In the genomic region with DNA sequence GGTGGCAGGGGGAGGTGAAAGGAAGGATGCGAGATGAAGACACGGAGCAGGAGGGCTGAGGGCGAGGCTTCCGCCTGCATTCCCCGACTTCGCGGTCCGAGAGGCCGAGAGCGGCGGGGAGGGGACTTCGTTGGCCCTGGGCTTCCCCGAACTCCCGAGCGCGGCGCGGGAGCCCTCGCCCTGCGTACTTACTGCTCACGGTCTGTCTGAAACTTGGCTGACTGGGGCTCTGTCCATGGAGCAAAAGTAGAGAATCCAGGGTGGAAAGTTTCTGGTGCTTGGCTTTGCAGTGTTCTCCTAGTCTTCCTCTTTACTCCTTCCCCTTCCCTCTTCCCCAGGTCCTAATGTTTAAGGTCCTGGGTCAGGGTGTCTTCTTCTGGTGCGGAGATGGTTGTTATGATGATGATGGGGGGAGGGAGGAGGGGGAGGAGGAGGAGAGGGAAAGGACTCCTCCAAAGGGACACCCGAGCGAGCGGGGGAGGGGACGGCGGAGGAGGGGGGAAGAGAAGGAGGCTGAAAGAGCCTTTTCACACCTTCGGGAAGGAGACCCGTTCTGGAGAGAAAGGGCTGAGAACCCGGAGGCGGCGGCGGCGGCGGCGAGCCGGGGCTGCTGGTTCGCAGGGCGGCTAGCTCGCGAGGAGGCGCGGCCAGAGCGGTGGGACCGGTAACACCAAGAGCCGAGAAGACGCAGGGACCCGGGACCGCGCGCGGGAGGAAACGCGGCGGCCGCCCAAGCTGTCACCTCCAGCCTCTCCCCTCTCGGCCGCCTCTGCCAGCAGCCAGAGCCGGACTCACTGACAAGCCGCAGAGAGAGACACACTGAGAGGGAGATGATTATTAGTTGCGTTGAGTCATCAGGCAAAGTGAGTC, we compare ENCODE assay signal across 8 cellular contexts. TPM values are rescaled to one million over a fixed set of nuclear protein-coding genes. Genes with fewer than 3 reads are reported as not detected.
DNase-seq lines count a peak whose midpoint lies in the region; ATAC-seq and TF ChIP-seq lines count a peak whose summit lies in the region.

A gene (minus strand): TSS at position 793 of the 870 bp plus-strand sequence. CDS start 1,902 bp downstream, outside the sequence.

- 0 to 1% (median 0%) methylated on average over 48 to 61 of the region's 61 CpGs for WGBS in psoas muscle, 3 donors

- no peaks in the 10 kb centered on the region for H3K9me3 ChIP-seq in psoas muscle

- H3K27ac ChIP-seq in psoas muscle, result peak within 1 kb of the TSS; percentile 78

- no peaks in the 10 kb centered on the region for H3K9me3 Mint-ChIP-seq in activated CD4-positive, alpha-beta T cell treated with anti-CD3 and anti-CD28 coated beads, Interleukin-2, amount 10 ng/mL, durations not matched to agents 7 days and 5 days
- H3K9me3 Mint-ChIP-seq in activated T-cell treated with anti-CD3 and anti-CD28 coated beads, Interleukin-2, amount 50 U/mL, for 24 hours, result no peaks in the 10 kb centered on the region

- H3K4me1 Mint-ChIP-seq in activated CD4-positive, alpha-beta T cell treated with anti-CD3 and anti-CD28 coated beads, Interleukin-2, amount 10 ng/mL, durations not matched to agents 7 days and 5 days, result peaks cover 24% of the 10 kb centered on the region
- peaks cover 31% of the 10 kb centered on the region for H3K4me1 Mint-ChIP-seq in activated T-cell treated with anti-CD3 and anti-CD28 coated beads, Interleukin-2, amount 50 U/mL, for 24 hours (ENCODE audit: low read depth)

- no peak for TF ChIP-seq CTCF in NB4 (IDR thresholded peaks at IDR 0.05; ENCODE audit: low read depth, low read length)
- TF ChIP-seq CTCF in foreskin fibroblast (IDR thresholded peaks at IDR 0.05; ENCODE audit: low read depth, low read length), result no peak
- no peak for TF ChIP-seq CTCF in psoas muscle (IDR thresholded peaks at IDR 0.05)

- no peak for DNase-seq in activated CD4-positive, alpha-beta T cell treated with anti-CD3 and anti-CD28 coated beads, Interleukin-2, amount 10 ng/mL, durations not matched to agents 7 days and 5 days
- DNase-seq in activated CD4-positive, alpha-beta T cell treated with anti-CD3 and anti-CD28 coated beads for 4 hours, result no peak
- DNase-seq in NB4 (ENCODE audit: low read depth), result peak; percentile 89
- peak; percentile 53 for DNase-seq in activated T-cell treated with anti-CD3 and anti-CD28 coated beads, Interleukin-2, amount 50 U/mL, for 24 hours
- DNase-seq in foreskin fibroblast, result peak; percentile 74 to 85
- peak; percentile 42 to 59 for DNase-seq in psoas muscle
- no peak for DNase-seq in NK-92 treated with Interleukin-12 subunit alpha and Interleukin-12 subunit beta, amount 100 ng/mL, for 24 hours (lab: John Stamatoyannopoulos, UW)

- H3K4me1 ChIP-seq in psoas muscle, result peaks cover 14% of the 10 kb centered on the region

- H3K4me3 ChIP-seq in NB4 (ENCODE audit: low read depth, low read length), result peak within 1 kb of the TSS; percentile 89
- H3K4me3 ChIP-seq in foreskin fibroblast (ENCODE audit: low read depth in 1 of 2, low read length in 2 of 2), result peak within 1 kb of the TSS; percentile 82 to 86
- H3K4me3 ChIP-seq in psoas muscle, result peak within 1 kb of the TSS; percentile 91

- TF ChIP-seq POLR2A in NB4 (IDR thresholded peaks at IDR 0.05; ENCODE audit: extremely low read depth, insufficient read length), result peak; percentile 11

- peak within 1 kb of the TSS; percentile 54 for H3K4me3 Mint-ChIP-seq in activated CD4-positive, alpha-beta T cell treated with anti-CD3 and anti-CD28 coated beads, Interleukin-2, amount 10 ng/mL, durations not matched to agents 7 days and 5 days
- H3K4me3 Mint-ChIP-seq in activated T-cell treated with anti-CD3 and anti-CD28 coated beads, Interleukin-2, amount 50 U/mL, for 24 hours, result peak within 1 kb of the TSS; percentile 67

- H3K36me3 ChIP-seq in psoas muscle (ENCODE audit: insufficient read depth in 1 of 2, low read depth in 1 of 2), result no peaks in the 10 kb centered on the region

- ATAC-seq in psoas muscle, result peak in 3 of 4 donors; percentile 18 to 20 (median 19)
- ATAC-seq in GM19035 (IDR thresholded peaks at IDR 0.05; ENCODE audit: unreplicated experiment), result no peak

- peaks cover 0 to 82% (median 29%) of the 10 kb centered on the region in 3 donors for H3K27me3 ChIP-seq in psoas muscle (ENCODE audit: insufficient read depth in 3 of 3, low read length in 2 of 3)

- H3K27ac Mint-ChIP-seq in activated CD4-positive, alpha-beta T cell treated with anti-CD3 and anti-CD28 coated beads, Interleukin-2, amount 10 ng/mL, durations not matched to agents 7 days and 5 days, result no peak within 1 kb of the TSS
- no peak within 1 kb of the TSS for H3K27ac Mint-ChIP-seq in activated T-cell treated with anti-CD3 and anti-CD28 coated beads, Interleukin-2, amount 50 U/mL, for 24 hours

- POLR2A ChIA-PET in activated CD4-positive, alpha-beta T cell treated with anti-CD3 and anti-CD28 coated beads, Interleukin-2, amount 10 ng/mL, durations not matched to agents 7 days and 5 days (lab: Charles Lee), result no interaction called here

- peaks cover 5% of the 10 kb centered on the region for H3K36me3 Mint-ChIP-seq in activated CD4-positive, alpha-beta T cell treated with anti-CD3 and anti-CD28 coated beads, Interleukin-2, amount 10 ng/mL, durations not matched to agents 7 days and 5 days (ENCODE audit: low read depth)
- H3K36me3 Mint-ChIP-seq in activated T-cell treated with anti-CD3 and anti-CD28 coated beads, Interleukin-2, amount 50 U/mL, for 24 hours (ENCODE audit: low read depth), result peaks cover 2% of the 10 kb centered on the region

- intact Hi-C loops in psoas muscle (cut with DNase I), result no loop called here

- peaks cover 68% of the 10 kb centered on the region for H3K27me3 Mint-ChIP-seq in activated CD4-positive, alpha-beta T cell treated with anti-CD3 and anti-CD28 coated beads, Interleukin-2, amount 10 ng/mL, durations not matched to agents 7 days and 5 days
- H3K27me3 Mint-ChIP-seq in activated T-cell treated with anti-CD3 and anti-CD28 coated beads, Interleukin-2, amount 50 U/mL, for 24 hours, result peaks cover 75% of the 10 kb centered on the region

- CTCF ChIA-PET in activated CD4-positive, alpha-beta T cell treated with anti-CD3 and anti-CD28 coated beads, Interleukin-2, amount 10 ng/mL, durations not matched to agents 7 days and 5 days (lab: Charles Lee), result no interaction called here

RNA-seq across cellular contexts. Expression of the gene that starts here (rescaled TPM):
- total RNA-seq in activated CD4-positive, alpha-beta T cell treated with anti-CD3 and anti-CD28 coated beads, Interleukin-2, amount 10 ng/mL, durations not matched to agents 7 days and 5 days, result under 1 TPM; 0.02 to 0.07 TPM
- 1 to 10 TPM in 3 of 4 donors, under 1 TPM in 1; 0.99 to 2.4 (median 1.9) TPM for total RNA-seq in psoas muscle
- 1 to 10 TPM in 1 of 3 donors, under 1 TPM in 2; 0.46 to 1.6 (median 0.55) TPM for polyA plus RNA-seq in psoas muscle

Comparison
In these comparisons a context has a peak if more than half of its experiments do, and no peak if none do; other contexts are left out.
1. DNase-seq: peak in NB4 (single experiment), activated T-cell treated with anti-CD3 and anti-CD28 coated beads, Interleukin-2, amount 50 U/mL, for 24 hours (single experiment), foreskin fibroblast (2 of 2) and psoas muscle (2 of 2); none in activated CD4-positive, alpha-beta T cell treated with anti-CD3 and anti-CD28 coated beads, Interleukin-2, amount 10 ng/mL, durations not matched to agents 7 days and 5 days (single experiment), activated CD4-positive, alpha-beta T cell treated with anti-CD3 and anti-CD28 coated beads for 4 hours (0 of 2) and NK-92 treated with Interleukin-12 subunit alpha and Interleukin-12 subunit beta, amount 100 ng/mL, for 24 hours (single experiment).
2. Peak in every context shown above with its lines, with median percentiles within 50 percentile points of each other: H3K4me3 ChIP-seq.